33 cellular contexts compared by ENCODE assay signal in genomic region chr6:134207431-134207830, GRCh38.
"Had no signal": no experiment of that assay in that cellular context is flagged by ENCODE, and none has a peak within 500 bp of the region (broad histone marks: within the 10 kb centered on the region; RNA-seq: fewer than 3 reads in every experiment).

No MANE protein-coding gene starts in this region.

- H3K27ac Mint-ChIP-seq: activated B cell treated with CpG ODN at 0.5 μM for 24 hours; activated CD4-positive, alpha-beta memory T cell treated with anti-CD3 and anti-CD28 coated beads for 36 hours; activated CD4-positive, alpha-beta T cell treated with anti-CD3 and anti-CD28 coated beads, Interleukin-2, amount 10 ng/mL, durations not matched to agents 24 days and 14 days; activated CD8-positive, alpha-beta T cell treated with anti-CD3 and anti-CD28 coated beads for 36 hours; activated naive CD4-positive, alpha-beta T cell treated with anti-CD3 and anti-CD28 coated beads for 36 hours; activated naive CD4-positive, alpha-beta T cell treated with anti-CD3 and anti-CD28 coated beads, Interleukin-2, amount 50 U/mL, for 72 hours; activated naive CD8-positive, alpha-beta T cell treated with anti-CD3 and anti-CD28 coated beads for 36 hours; activated T-cell treated with anti-CD3 and anti-CD28 coated beads, Interleukin-2, amount 50 U/mL, for 72 hours; activated T-helper 1 cell treated with anti-CD3 and anti-CD28 coated beads, Interleukin-12 subunit alpha, Interleukin-12 subunit beta, Interleukin-2, Interleukin-4 antibody, amounts not matched to agents 30 ng/mL and 10 ng/mL and 1 ng/mL, durations not matched to agents 14 hours and 24 hours and 36 hours; activated T-helper 17 cell treated with anti-CD3 and anti-CD28 coated beads, Interleukin-2, amount 50 U/mL, for 72 hours; T-helper 17 cell; T-helper 2 cell treated with Interferon-gamma antibody and Interleukin-4, amounts not matched to agents 5 μg/mL and 100 μg/mL, for 36 hours had no signal

- DNase-seq: activated B cell treated with CpG ODN at 0.5 μM for 24 hours; activated CD4-positive, alpha-beta memory T cell treated with anti-CD3 and anti-CD28 coated beads for 36 hours; activated CD4-positive, alpha-beta T cell treated with anti-CD3 and anti-CD28 coated beads for 4 hours; activated CD4-positive, alpha-beta T cell treated with anti-CD3 and anti-CD28 coated beads, Interleukin-2, amount 10 ng/mL, durations not matched to agents 24 days and 14 days; activated CD4-positive, alpha-beta T cell treated with anti-CD3 and anti-CD28 coated beads, Interleukin-2, amount 50 U/mL, for 1 hour; activated CD4-positive, alpha-beta T cell treated with anti-CD3 and anti-CD28 coated beads, Interleukin-2, amount 50 U/mL, for 4 hours; activated CD4-positive, CD25-positive, alpha-beta regulatory T cell treated with anti-CD3 and anti-CD28 coated beads, Interleukin-2, amount 50 U/mL, for 72 hours; activated CD8-positive, alpha-beta memory T cell treated with anti-CD3 and anti-CD28 coated beads, Interleukin-2, amount 50 U/mL, for 4 hours; activated CD8-positive, alpha-beta T cell treated with anti-CD3 and anti-CD28 coated beads for 36 hours; activated effector memory CD4-positive, alpha-beta T cell treated with anti-CD3 and anti-CD28 coated beads, Interleukin-2, amount 50 U/mL, for 16 hours; activated gamma-delta T cell treated with Interleukin-2 at 50 U/mL for 16 hours; activated naive CD4-positive, alpha-beta T cell; activated naive CD4-positive, alpha-beta T cell treated with anti-CD3 and anti-CD28 coated beads for 36 hours; activated naive CD4-positive, alpha-beta T cell treated with anti-CD3 and anti-CD28 coated beads, Interleukin-2, amount 50 U/mL, for 16 hours; activated naive CD8-positive, alpha-beta T cell treated with anti-CD3 and anti-CD28 coated beads for 36 hours; activated T-cell treated with anti-CD3 and anti-CD28 coated beads for 4 hours; activated T-cell treated with anti-CD3 and anti-CD28 coated beads, Interleukin-2, amount 50 U/mL, for 1 hour; activated T-cell treated with anti-CD3 and anti-CD28 coated beads, Interleukin-2, amount 50 U/mL, for 4 hours; activated T-cell treated with anti-CD3 and anti-CD28 coated beads, Interleukin-2, amount 50 U/mL, for 72 hours; adrenal gland; amniotic stem cell; aorta; body of pancreas; brain microvascular endothelial cell; central memory CD4-positive, alpha-beta T cell; T-helper 17 cell; T-helper 9 cell had no signal

- H3K27me3 ChIP-seq: adrenal gland, body of pancreas, brain microvascular endothelial cell, breast epithelium had no signal

- H3K27ac ChIP-seq: adrenal gland, body of pancreas, brain microvascular endothelial cell, breast epithelium, VCaP had no signal

- H3K4me3 ChIP-seq: adrenal gland, body of pancreas, breast epithelium had no signal

- H3K9me3 ChIP-seq: body of pancreas, breast epithelium had no signal

- H3K36me3 ChIP-seq: adrenal gland, brain microvascular endothelial cell, breast epithelium had no signal

- H3K4me1 ChIP-seq: adrenal gland, body of pancreas, breast epithelium had no signal

- H3K4me3 Mint-ChIP-seq: activated B cell treated with CpG ODN at 0.5 μM for 24 hours; activated CD4-positive, alpha-beta memory T cell treated with anti-CD3 and anti-CD28 coated beads for 36 hours; activated CD4-positive, alpha-beta T cell treated with anti-CD3 and anti-CD28 coated beads, Interleukin-2, amount 10 ng/mL, durations not matched to agents 24 days and 14 days; activated CD8-positive, alpha-beta T cell treated with anti-CD3 and anti-CD28 coated beads for 36 hours; activated naive CD4-positive, alpha-beta T cell treated with anti-CD3 and anti-CD28 coated beads for 36 hours; activated naive CD8-positive, alpha-beta T cell treated with anti-CD3 and anti-CD28 coated beads for 36 hours; activated T-cell treated with anti-CD3 and anti-CD28 coated beads, Interleukin-2, amount 50 U/mL, for 4 hours; activated T-cell treated with anti-CD3 and anti-CD28 coated beads, Interleukin-2, amount 50 U/mL, for 72 hours; activated T-helper 1 cell treated with anti-CD3 and anti-CD28 coated beads, Interleukin-12 subunit alpha, Interleukin-12 subunit beta, Interleukin-2, Interleukin-4 antibody, amounts not matched to agents 30 ng/mL and 10 ng/mL and 1 ng/mL, durations not matched to agents 14 hours and 24 hours and 36 hours; activated T-helper 17 cell treated with anti-CD3 and anti-CD28 coated beads, Interleukin-2, amount 50 U/mL, for 72 hours; T-helper 17 cell; T-helper 2 cell treated with Interferon-gamma antibody and Interleukin-4, amounts not matched to agents 5 μg/mL and 100 μg/mL, for 36 hours had no signal

- H3K27me3 Mint-ChIP-seq: activated B cell treated with CpG ODN at 0.5 μM for 24 hours; activated CD4-positive, alpha-beta memory T cell treated with anti-CD3 and anti-CD28 coated beads for 36 hours; activated CD8-positive, alpha-beta T cell treated with anti-CD3 and anti-CD28 coated beads for 36 hours; activated naive CD8-positive, alpha-beta T cell treated with anti-CD3 and anti-CD28 coated beads for 36 hours; activated T-helper 17 cell treated with anti-CD3 and anti-CD28 coated beads, Interleukin-2, amount 50 U/mL, for 72 hours; T-helper 17 cell had no signal

- H3K4me1 Mint-ChIP-seq: activated T-helper 17 cell treated with anti-CD3 and anti-CD28 coated beads, Interleukin-2, amount 50 U/mL, for 72 hours; T-helper 17 cell had no signal

- ATAC-seq: activated CD8-positive, alpha-beta T cell treated with anti-CD3 and anti-CD28 coated beads for 36 hours; activated naive CD4-positive, alpha-beta T cell treated with anti-CD3 and anti-CD28 coated beads, Interleukin-2, amount 50 U/mL, for 72 hours; activated T-cell treated with anti-CD3 and anti-CD28 coated beads, Interleukin-2, amount 50 U/mL, for 4 hours; activated T-cell treated with anti-CD3 and anti-CD28 coated beads, Interleukin-2, amount 50 U/mL, for 72 hours; activated T-helper 17 cell treated with anti-CD3 and anti-CD28 coated beads, Interleukin-2, amount 50 U/mL, for 72 hours; body of pancreas; T-helper 17 cell had no signal
